In the genomic region with DNA sequence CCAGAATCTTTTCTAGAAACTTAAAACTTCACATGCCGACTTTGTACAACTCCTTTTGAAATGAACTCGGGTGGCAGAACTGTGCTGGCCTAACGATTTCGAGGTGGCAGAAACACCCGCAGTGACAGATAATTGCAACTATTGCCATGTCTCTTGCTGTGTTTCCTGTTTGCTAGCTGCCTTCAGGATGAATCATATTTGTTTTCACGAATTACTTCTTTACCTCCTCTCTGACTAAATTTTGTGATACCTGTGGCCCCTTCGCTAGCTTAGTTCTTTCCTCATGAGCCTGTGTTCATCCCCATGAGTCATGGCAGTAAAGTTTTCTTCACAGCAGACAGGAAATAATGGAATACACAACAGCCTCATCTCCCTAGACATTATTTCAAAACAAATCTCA, we compare ENCODE assay signal across 13 cellular contexts. TPM values are rescaled to one million over a fixed set of nuclear protein-coding genes. Genes with fewer than 3 reads are reported as not detected.
A peak's percentile ranks its signal among the peaks of the same experiment; 100 is the strongest.
DNase-seq lines count a peak whose midpoint lies in the region; ATAC-seq and TF ChIP-seq lines count a peak whose summit lies in the region.
"Had no signal": no experiment of that assay in that cellular context is flagged by ENCODE, and none has a peak within 500 bp of the region (broad histone marks: within the 10 kb centered on the region; RNA-seq: fewer than 3 reads in every experiment).

No MANE protein-coding gene starts in this region.

- H3K56ac ChIP-seq in IMR-90 (ENCODE audit: extremely low read depth, insufficient read depth, low read length), result no peak overlapping the region

- POLR2A ChIA-PET in IMR-90 (lab: Charles Lee; ENCODE audit: unreplicated experiment), result no interaction called here

- no peak overlapping the region for H3K4ac ChIP-seq in IMR-90 (ENCODE audit: low read depth, low read length)

- H3K9ac ChIP-seq in GM23248 (no peak overlapping the region), IMR-90 (ENCODE audit: low read depth, low read length) (no peak overlapping the region)

- no peak overlapping the region for H2AK5ac ChIP-seq in IMR-90 (ENCODE audit: low read depth, low read length)

- dilution Hi-C loops in IMR-90 (cut with HindIII; ENCODE audit: low sequenced_read_pairs, unreplicated experiment), result no loop called here

- 70 to 85% methylated on average over 6 to 7 of the region's 7 CpGs for WGBS in GM23248 (ENCODE audit: low coverage in 1 of 2, low lambda C conversion rate in 2 of 2, missing lambda C conversion rate in 2 of 2), 2 experiments
- WGBS in IMR-90 (ENCODE audit: extremely low coverage in 2 of 2, insufficient read length in 1 of 2), 2 experiments, result 80% methylated on average over 1 of the region's 7 CpGs; no CpG with 5 or more reads in 1 of the 2 experiments
- 41 to 47% methylated on average over 5 to 7 of the region's 7 CpGs for WGBS in mesodermal cell (ENCODE audit: insufficient coverage in 2 of 2), 2 experiments

- H2AFZ ChIP-seq in GM23248, result no peak overlapping the region
- no peak overlapping the region for H2AFZ ChIP-seq in IMR-90 (replicated peaks; ENCODE audit: low read length, poor library complexity)

- H2BK5ac ChIP-seq in IMR-90 (ENCODE audit: low read depth, low read length, poor library complexity, severe bottlenecking), result no peak overlapping the region

- TF ChIP-seq POLR2A in IMR-90 (IDR thresholded peaks at IDR 0.05; ENCODE audit: low read depth, low read length), result no peak

- H3K4me1 ChIP-seq in GM23248 (ENCODE audit: insufficient read depth) (no peaks in the 10 kb centered on the region), IMR-90 (ENCODE audit: control insufficient read depth, insufficient read depth, low read length) (no peaks in the 10 kb centered on the region), mesodermal cell (ENCODE audit: control insufficient read depth, insufficient read depth, low read length, poor library complexity, severe bottlenecking) (peaks cover 17% of the 10 kb centered on the region)

- TF ChIP-seq RAD21 in IMR-90 (IDR thresholded peaks at IDR 0.05; ENCODE audit: low read length), result no peak

- no peak overlapping the region for H2AK9ac ChIP-seq in IMR-90 (replicated peaks; ENCODE audit: low read depth, low read length, poor library complexity)

- H2BK120ac ChIP-seq in IMR-90 (ENCODE audit: low read depth, low read length), result no peak overlapping the region

- no peaks in the 10 kb centered on the region for H3K79me1 ChIP-seq in IMR-90 (ENCODE audit: low read depth in 1 of 2, low read length in 2 of 2)

- in situ Hi-C loops in GM23248 (cut with MboI), result no loop called here
- in situ Hi-C loops in IMR-90 (cut with MboI; ENCODE audit: low sequenced_read_pairs), result no loop called here

- no peak for ATAC-seq in IMR-90 (ENCODE audit: low read depth)
- ATAC-seq: left cardiac atrium, right cardiac atrium had no signal

- H3K23ac ChIP-seq in IMR-90 (ENCODE audit: low read depth, low read length), result no peak overlapping the region

- BruUV-seq in IMR-90 (replicated peaks; lab: Mats Ljungman, UMichigan), result no TSS peak

- H3K79me2 ChIP-seq in GM23248 (ENCODE audit: insufficient read depth), result no peaks in the 10 kb centered on the region

- intact Hi-C loops in IMR-90 (cut with micrococcal nuclease), result no loop called here

- CTCF ChIA-PET in IMR-90 (lab: Yijun Ruan, JAX), result no interaction called here

- H3K27me3 ChIP-seq in GM23248 (replicated peaks; ENCODE audit: insufficient read depth) (no peaks in the 10 kb centered on the region), IMR-90 (ENCODE audit: control insufficient read depth, insufficient read depth, low read length) (no peaks in the 10 kb centered on the region)

- H3K4me2 ChIP-seq in GM23248 (ENCODE audit: unreplicated experiment), result no peak overlapping the region
- H3K4me2 ChIP-seq in IMR-90 (ENCODE audit: low read depth, low read length), result no peak overlapping the region

- no peaks in the 10 kb centered on the region for H4K20me1 ChIP-seq in GM23248 (ENCODE audit: insufficient read depth)
- no peaks in the 10 kb centered on the region for H4K20me1 ChIP-seq in IMR-90 (ENCODE audit: insufficient read depth, low read length)

- no peak for TF ChIP-seq CTCF in IMR-90 (conservative IDR thresholded peaks at IDR 0.05; ENCODE audit: low read depth, low read length)

- no peak overlapping the region for H4K91ac ChIP-seq in IMR-90 (ENCODE audit: insufficient read depth, low read depth, low read length)

- no peaks in the 10 kb centered on the region for H3F3A ChIP-seq in GM23248 (ENCODE audit: insufficient read depth)

- H3K14ac ChIP-seq in IMR-90 (replicated peaks; ENCODE audit: low read depth, low read length), result no peak overlapping the region

- no peaks in the 10 kb centered on the region for H3K9me3 ChIP-seq in GM23248 (ENCODE audit: low read depth)
- no peaks in the 10 kb centered on the region for H3K9me3 ChIP-seq in IMR-90 (ENCODE audit: control insufficient read depth, insufficient read depth, low read length)
- H3K9me3 ChIP-seq in mesodermal cell (ENCODE audit: control insufficient read depth, low read length), result peaks cover 4% of the 10 kb centered on the region

- H4K5ac ChIP-seq in IMR-90 (ENCODE audit: low read depth, low read length), result no peak overlapping the region

- H2BK15ac ChIP-seq in IMR-90 (ENCODE audit: low read depth, low read length), result no peak overlapping the region

- H3K36me3 ChIP-seq in GM23248 (ENCODE audit: low read depth), result no peaks in the 10 kb centered on the region
- no peaks in the 10 kb centered on the region for H3K36me3 ChIP-seq in IMR-90 (ENCODE audit: control insufficient read depth, insufficient read depth, low read length)
- peaks cover 8% of the 10 kb centered on the region for H3K36me3 ChIP-seq in mesodermal cell (ENCODE audit: control insufficient read depth, insufficient read depth, low read length)

- H3K18ac ChIP-seq in IMR-90 (ENCODE audit: low read depth, low read length), result no peak overlapping the region

- H4K8ac ChIP-seq in IMR-90 (ENCODE audit: low read depth in 2 of 2, low read length in 2 of 2), result no peak overlapping the region

- no peaks in the 10 kb centered on the region for H3K9me1 ChIP-seq in IMR-90 (ENCODE audit: insufficient read depth, low read length)

- DNase-seq in GM23248 (peak; percentile 18), IMR-90 (peak; percentile 33), amniotic epithelial cell (ENCODE audit: low read depth) (peak; percentile 59), ecto neural progenitor cell (ENCODE audit: low spot score) (no peak), H4 (ENCODE audit: low spot score) (no peak), globus pallidus (ENCODE audit: low spot score) (no peak)
- DNase-seq: CD4-positive, alpha-beta memory T cell; left cardiac atrium; NCI-H1092 treated with DMSO at 0.1 percent for 48 hours; NCI-H774; right cardiac atrium; SHP77 treated with DMSO at 0.1 percent for 48 hours had no signal

- H2BK20ac ChIP-seq in IMR-90 (ENCODE audit: low read depth, low read length), result no peak overlapping the region

- H3K4me3 ChIP-seq in GM23248 (no peak overlapping the region), IMR-90 (ENCODE audit: insufficient read depth, low read depth, low read length) (no peak overlapping the region), mesodermal cell (ENCODE audit: extremely low read depth, insufficient read depth, low read length, poor library complexity, severe bottlenecking) (no peak overlapping the region)

- H3K9me2 ChIP-seq in GM23248 (ENCODE audit: insufficient read depth), result no peaks in the 10 kb centered on the region

- H3K27ac ChIP-seq in GM23248, result no peak overlapping the region
- no peak overlapping the region for H3K27ac ChIP-seq in IMR-90 (ENCODE audit: insufficient read depth, low read length)
- peak overlapping the region; percentile 66 for H3K27ac ChIP-seq in mesodermal cell (ENCODE audit: low read depth, low read length, severe bottlenecking)

TF ChIP-seq in IMR-90, 13 proteins besides CTCF, POLR2A, EP300 and RAD21:
- TF ChIP-seq SMC3 (IDR thresholded peaks at IDR 0.05; ENCODE audit: low read depth, low read length), result no peak
- no peak for TF ChIP-seq MAFK (IDR thresholded peaks at IDR 0.05; ENCODE audit: low read depth, low read length)
- TF ChIP-seq, protein P1, sequence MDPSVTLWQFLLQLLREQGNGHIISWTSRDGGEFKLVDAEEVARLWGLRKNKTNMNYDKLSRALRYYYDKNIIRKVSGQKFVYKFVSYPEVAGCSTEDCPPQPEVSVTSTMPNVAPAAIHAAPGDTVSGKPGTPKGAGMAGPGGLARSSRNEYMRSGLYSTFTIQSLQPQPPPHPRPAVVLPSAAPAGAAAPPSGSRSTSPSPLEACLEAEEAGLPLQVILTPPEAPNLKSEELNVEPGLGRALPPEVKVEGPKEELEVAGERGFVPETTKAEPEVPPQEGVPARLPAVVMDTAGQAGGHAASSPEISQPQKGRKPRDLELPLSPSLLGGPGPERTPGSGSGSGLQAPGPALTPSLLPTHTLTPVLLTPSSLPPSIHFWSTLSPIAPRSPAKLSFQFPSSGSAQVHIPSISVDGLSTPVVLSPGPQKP (IDR thresholded peaks at IDR 0.05; ENCODE audit: borderline replicate concordance, low read depth, low read length), result no peak
- no peak for TF ChIP-seq RCOR1 (IDR thresholded peaks at IDR 0.05; ENCODE audit: insufficient replicate concordance, low read length)
- no peak for TF ChIP-seq BHLHE40 (IDR thresholded peaks at IDR 0.05; ENCODE audit: low read depth, low read length)
- no peak for TF ChIP-seq CEBPB (IDR thresholded peaks at IDR 0.05; ENCODE audit: low read depth, low read length)
- TF ChIP-seq MAZ (IDR thresholded peaks at IDR 0.05; ENCODE audit: borderline replicate concordance, low read depth, low read length), result no peak
- TF ChIP-seq RFX5 (IDR thresholded peaks at IDR 0.05; ENCODE audit: low read depth, low read length), result no peak
- TF ChIP-seq NFE2L2 (IDR thresholded peaks at IDR 0.05; ENCODE audit: low read depth, low read length), result no peak
- TF ChIP-seq CHD1 (IDR thresholded peaks at IDR 0.05; ENCODE audit: low read depth, low read length), result no peak
- TF ChIP-seq, protein P2, sequence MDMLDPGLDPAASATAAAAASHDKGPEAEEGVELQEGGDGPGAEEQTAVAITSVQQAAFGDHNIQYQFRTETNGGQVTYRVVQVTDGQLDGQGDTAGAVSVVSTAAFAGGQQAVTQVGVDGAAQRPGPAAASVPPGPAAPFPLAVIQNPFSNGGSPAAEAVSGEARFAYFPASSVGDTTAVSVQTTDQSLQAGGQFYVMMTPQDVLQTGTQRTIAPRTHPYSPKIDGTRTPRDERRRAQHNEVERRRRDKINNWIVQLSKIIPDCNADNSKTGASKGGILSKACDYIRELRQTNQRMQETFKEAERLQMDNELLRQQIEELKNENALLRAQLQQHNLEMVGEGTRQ (IDR thresholded peaks at IDR 0.05; ENCODE audit: low read depth, low read length), result no peak

RNA-seq across cellular contexts. Expression of gene MOSPD1, which starts 28.9 kb away (rescaled TPM):
- total RNA-seq in GM23248 (2014; rRNA removed; shearing (Covaris generic)), result 12.6 and 23.5 TPM in 2 replicates
- polyA plus RNA-seq in GM23248 (2016; fragmentation: Nextera tagmentation; extraction: Ambion mirVana) (23.3 and 24.8 TPM in 2 replicates), IMR-90 (2012; rRNA removed) (11.6 and 16.9 TPM in 2 replicates)
- 25.5 and 50.8 TPM in 2 replicates for total RNA-seq in IMR-90 (2012; rRNA removed)
- 1.5 and 1.8 TPM in 2 replicates for polyA plus RNA-seq in IMR-90 (2012; cell fraction: cytosol; rRNA removed)
- polyA plus RNA-seq in IMR-90 (2012; cell fraction: nucleus; rRNA removed; ENCODE audit: low replicate concordance), result 0.77 and 17.2 TPM in 2 replicates
- polyA plus RNA-seq in mesodermal cell (2013, experiment 1 of 2), result 18.3 TPM
- 23.3 TPM for polyA plus RNA-seq in mesodermal cell (2013, experiment 2 of 2)
- total RNA-seq in H4 (2014; rRNA removed; shearing (Covaris generic)), result 25.3 and 29.0 TPM in 2 replicates

Comparison
In these comparisons a context has a peak if more than half of its experiments do, and no peak if none do; other contexts are left out.
1. DNase-seq: peak in GM23248 (single experiment), IMR-90 (single experiment) and amniotic epithelial cell (single experiment); none in ecto neural progenitor cell (single experiment), H4 (single experiment) and globus pallidus (single experiment).